In genomic region chr12:7351177-7351576, GRCh38 we compare ENCODE assay signal across 21 cellular contexts. TPM values are rescaled to one million over a fixed set of nuclear protein-coding genes. Genes with fewer than 3 reads are reported as not detected.
"Had no signal": no experiment of that assay in that cellular context is flagged by ENCODE, and none has a peak within 500 bp of the region (broad histone marks: within the 10 kb centered on the region; RNA-seq: fewer than 3 reads in every experiment).

No MANE protein-coding gene starts in this region.

- DNase-seq: activated CD4-positive, alpha-beta T cell treated with anti-CD3 and anti-CD28 coated beads, Interleukin-2, amount 10 ng/mL, durations not matched to agents 24 days and 14 days; activated gamma-delta T cell treated with Interleukin-2 at 50 U/mL for 16 hours; amygdala; body of pancreas; foreskin melanocyte; hypothalamus; occipital lobe; posterior cingulate gyrus; stimulated activated naive B cell treated with anti-CD40 and anti-IgM and Interleukin-4, amounts not matched to agents 10 μg/mL and 1 μg/mL and 100 μg/mL, for 72 hours; upper lobe of left lung had no signal

- H3K27ac ChIP-seq: body of pancreas, coronary artery, thoracic aorta, upper lobe of left lung had no signal

- H3K36me3 ChIP-seq: thoracic aorta, upper lobe of left lung had no signal

- H3K9me3 ChIP-seq: body of pancreas, thoracic aorta, upper lobe of left lung had no signal

- FAIRE-seq: keratinocyte had no signal

- ATAC-seq: activated naive CD4-positive, alpha-beta T cell treated with anti-CD3 and anti-CD28 coated beads, Interleukin-2, amount 50 U/mL, for 72 hours; body of pancreas; left lobe of liver; stimulated activated naive B cell treated with anti-CD40 and anti-IgM and Interleukin-4, amounts not matched to agents 10 μg/mL and 1 μg/mL and 100 μg/mL, for 72 hours had no signal

- H3K4me1 ChIP-seq: body of pancreas, upper lobe of left lung had no signal

- H3K4me3 ChIP-seq: body of pancreas, coronary artery, lung, thoracic aorta, upper lobe of left lung had no signal

- H3K27me3 ChIP-seq: body of pancreas, upper lobe of left lung had no signal

RNA-seq across cellular contexts. Expression of gene ACSM4, which starts 47.3 kb away (rescaled TPM):
- total RNA-seq: activated CD4-positive, alpha-beta T cell treated with anti-CD3 and anti-CD28 coated beads, Interleukin-2, amount 10 ng/mL, durations not matched to agents 24 days and 14 days; activated naive CD4-positive, alpha-beta T cell treated with anti-CD3 and anti-CD28 coated beads, Interleukin-2, amount 50 U/mL, for 72 hours; body of pancreas; epithelial cell of proximal tubule; fibroblast of lung; left lobe of liver; lung; mesothelial cell of epicardium; occipital lobe; renal cortical epithelial cell; thoracic aorta; upper lobe of left lung had no signal
- polyA plus RNA-seq: fibroblast of lung, keratinocyte, lung, neural cell had no signal
